Comparison of ENCODE assay signal across 13 cellular contexts in the genomic region with DNA sequence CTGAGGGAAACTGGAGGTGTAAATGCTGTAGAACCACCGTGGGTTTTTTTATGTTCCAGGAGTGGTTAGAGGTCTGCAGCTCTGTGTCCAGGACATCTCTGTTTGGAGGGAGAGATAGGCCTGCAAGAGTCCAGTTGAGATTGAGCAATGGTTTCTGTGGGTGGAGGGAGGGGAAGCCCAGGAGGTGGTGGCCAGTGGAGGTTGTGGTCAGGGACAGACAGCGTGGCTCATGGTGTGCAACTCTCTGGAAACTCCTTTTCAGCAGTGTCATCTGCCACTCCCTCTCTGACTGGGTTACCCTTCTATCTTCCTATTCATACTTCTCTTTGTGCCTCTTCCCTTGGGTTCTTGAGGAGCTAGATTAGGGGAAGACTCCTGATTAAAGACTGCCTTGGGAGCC. TPM values are rescaled to one million over a fixed set of nuclear protein-coding genes. Genes with fewer than 3 reads are reported as not detected.
DNase-seq lines count a peak whose midpoint lies in the region; ATAC-seq, FAIRE-seq and TF ChIP-seq lines count a peak whose summit lies in the region.
"Had no signal": no experiment of that assay in that cellular context is flagged by ENCODE, and none has a peak within 500 bp of the region (broad histone marks: within the 10 kb centered on the region; RNA-seq: fewer than 3 reads in every experiment).

No MANE protein-coding gene starts in this region.

- peaks cover 4% of the 10 kb centered on the region for H3K27me3 Mint-ChIP-seq in activated T-helper 1 cell treated with anti-CD3 and anti-CD28 coated beads, Interleukin-12 subunit alpha, Interleukin-12 subunit beta, Interleukin-2, Interleukin-4 antibody, amounts not matched to agents 30 ng/mL and 10 ng/mL and 1 ng/mL, durations not matched to agents 14 hours and 24 hours and 36 hours (ENCODE audit: insufficient read depth)

- TF ChIP-seq CTCF in right atrium auricular region (IDR thresholded peaks at IDR 0.05): no peak
- TF ChIP-seq CTCF in lower lobe of right lung (IDR thresholded peaks at IDR 0.05): no peak

- H3K9me3 ChIP-seq in right atrium auricular region: no peaks in the 10 kb centered on the region
- no peaks in the 10 kb centered on the region for H3K9me3 ChIP-seq in lower lobe of right lung
- no peaks in the 10 kb centered on the region for H3K9me3 ChIP-seq in aorta (ENCODE audit: control insufficient read depth, low read length)
- H3K9me3 ChIP-seq: colonic mucosa, HAP-1 had no signal

- H3K4me1 Mint-ChIP-seq in activated T-helper 1 cell treated with anti-CD3 and anti-CD28 coated beads, Interleukin-12 subunit alpha, Interleukin-12 subunit beta, Interleukin-2, Interleukin-4 antibody, amounts not matched to agents 30 ng/mL and 10 ng/mL and 1 ng/mL, durations not matched to agents 14 hours and 24 hours and 36 hours (ENCODE audit: low read depth): peaks cover 58% of the 10 kb centered on the region

- H3K36me3 Mint-ChIP-seq in activated T-helper 1 cell treated with anti-CD3 and anti-CD28 coated beads, Interleukin-12 subunit alpha, Interleukin-12 subunit beta, Interleukin-2, Interleukin-4 antibody, amounts not matched to agents 30 ng/mL and 10 ng/mL and 1 ng/mL, durations not matched to agents 14 hours and 24 hours and 36 hours (ENCODE audit: low read depth): peaks cover 3% of the 10 kb centered on the region

- no peak overlapping the region for H3K4me3 ChIP-seq in right atrium auricular region
- no peak overlapping the region for H3K4me3 ChIP-seq in lower lobe of right lung
- H3K4me3 ChIP-seq in aorta (ENCODE audit: low read length in 2 of 2): no peak overlapping the region
- H3K4me3 ChIP-seq: colonic mucosa, HAP-1 had no signal

- H3K36me3 ChIP-seq in right atrium auricular region (no peaks in the 10 kb centered on the region), lower lobe of right lung (no peaks in the 10 kb centered on the region), aorta (ENCODE audit: control insufficient read depth in 1 of 2, insufficient read depth in 2 of 2, low read length in 1 of 2) (no peaks in the 10 kb centered on the region)
- H3K36me3 ChIP-seq: colonic mucosa, HAP-1 had no signal

- ATAC-seq in Right ventricle myocardium superior (ENCODE audit: poor library complexity) (no peak), lower lobe of right lung (peak; percentile 75 to 82), aorta (ENCODE audit: low FRiP score) (peak; percentile 36), GM19455 (IDR thresholded peaks at IDR 0.05; ENCODE audit: unreplicated experiment) (no peak), GM18511 (IDR thresholded peaks at IDR 0.05; ENCODE audit: unreplicated experiment) (no peak)

- no peak for FAIRE-seq in GM19239 (lab: Jason Lieb, UNC)

- DNase-seq in right atrium auricular region (ENCODE audit: low spot score) (peak; percentile 65), Right ventricle myocardium superior (no peak), lower lobe of right lung (peak; percentile 61), aorta (peak in 1 of 2 donors; percentile 61), GM19239 (ENCODE audit: insufficient read length, low spot score) (no peak)
- DNase-seq in activated T-helper 1 cell treated with anti-CD3 and anti-CD28 coated beads, Interleukin-12 subunit alpha, Interleukin-12 subunit beta, Interleukin-2, Interleukin-4 antibody, amounts not matched to agents 30 ng/mL and 10 ng/mL and 1 ng/mL, durations not matched to agents 14 hours and 24 hours and 36 hours (ENCODE audit: low spot score): no peak
- DNase-seq: colonic mucosa; stimulated activated CD4-positive, alpha-beta T cell treated with anti-CD3 and anti-CD28 coated beads, Interleukin-1b, Interleukin-23, amount 100 ng/mL, for 48 hours had no signal

- intact Hi-C loops in Right ventricle myocardium superior (cut with DNase I) (no loop called here), lower lobe of right lung (cut with DNase I) (no loop called here), aorta (cut with DNase I) (no loop called here)
- intact Hi-C loops in activated T-helper 1 cell treated with anti-CD3 and anti-CD28 coated beads, Interleukin-12 subunit alpha, Interleukin-12 subunit beta, Interleukin-2, Interleukin-4 antibody, amounts not matched to agents 30 ng/mL and 10 ng/mL and 1 ng/mL, durations not matched to agents 14 hours and 24 hours and 36 hours (cut with micrococcal nuclease): loop anchor here (2.0 to 5.0 kb wide), 3 partner anchors 53 to 540 kb away; a partner anchor contains a TSS

- H3K27me3 ChIP-seq in right atrium auricular region (no peaks in the 10 kb centered on the region), lower lobe of right lung (ENCODE audit: low read depth) (no peaks in the 10 kb centered on the region), aorta (ENCODE audit: control insufficient read depth in 1 of 2, insufficient read depth in 2 of 2, low read length in 1 of 2) (no peaks in the 10 kb centered on the region)
- H3K27me3 ChIP-seq: colonic mucosa had no signal

- no peaks in the 10 kb centered on the region for H3K4me1 ChIP-seq in right atrium auricular region
- no peaks in the 10 kb centered on the region for H3K4me1 ChIP-seq in lower lobe of right lung
- no peaks in the 10 kb centered on the region for H3K4me1 ChIP-seq in aorta (ENCODE audit: control insufficient read depth in 1 of 2, insufficient read depth in 2 of 2, low read length in 2 of 2)
- H3K4me1 ChIP-seq: colonic mucosa, HAP-1, parathyroid adenoma had no signal

- H3K27ac ChIP-seq in right atrium auricular region: no peak overlapping the region
- H3K27ac ChIP-seq in lower lobe of right lung: no peak overlapping the region
- no peak overlapping the region for H3K27ac ChIP-seq in aorta (ENCODE audit: low read depth in 1 of 2, low read length in 2 of 2)
- H3K27ac ChIP-seq: colonic mucosa, parathyroid adenoma had no signal

- H3K27ac Mint-ChIP-seq in activated T-helper 1 cell treated with anti-CD3 and anti-CD28 coated beads, Interleukin-12 subunit alpha, Interleukin-12 subunit beta, Interleukin-2, Interleukin-4 antibody, amounts not matched to agents 30 ng/mL and 10 ng/mL and 1 ng/mL, durations not matched to agents 14 hours and 24 hours and 36 hours: peak overlapping the region; percentile 80

- H3K4me3 Mint-ChIP-seq in activated T-helper 1 cell treated with anti-CD3 and anti-CD28 coated beads, Interleukin-12 subunit alpha, Interleukin-12 subunit beta, Interleukin-2, Interleukin-4 antibody, amounts not matched to agents 30 ng/mL and 10 ng/mL and 1 ng/mL, durations not matched to agents 14 hours and 24 hours and 36 hours: peak overlapping the region; percentile 21

- 83 to 93% methylated on average over 2 of the region's 2 CpGs for WGBS in aorta, 2 donors

- peaks cover 4% of the 10 kb centered on the region for H3K9me3 Mint-ChIP-seq in activated T-helper 1 cell treated with anti-CD3 and anti-CD28 coated beads, Interleukin-12 subunit alpha, Interleukin-12 subunit beta, Interleukin-2, Interleukin-4 antibody, amounts not matched to agents 30 ng/mL and 10 ng/mL and 1 ng/mL, durations not matched to agents 14 hours and 24 hours and 36 hours

RNA-seq across cellular contexts. Expression of a gene that starts 9.6 kb away (rescaled TPM):
- total RNA-seq in right atrium auricular region (not detected), Right ventricle myocardium superior (not detected), lower lobe of right lung (0.32 TPM), aorta (under 1 TPM; 0.26 to 0.63 TPM)
- total RNA-seq in activated T-helper 1 cell treated with anti-CD3 and anti-CD28 coated beads, Interleukin-12 subunit alpha, Interleukin-12 subunit beta, Interleukin-2, Interleukin-4 antibody, amounts not matched to agents 30 ng/mL and 10 ng/mL and 1 ng/mL, durations not matched to agents 14 hours and 24 hours and 36 hours: 0.05 and 0.08 TPM in 2 replicates
- not detected for polyA plus RNA-seq in aorta
- total RNA-seq: Daoy had no signal

RNA-seq across cellular contexts. Expression of a gene that starts 22.1 kb away (rescaled TPM):
- total RNA-seq in right atrium auricular region (100 to 1,000 TPM in 1 of 2 donors, 10 to 100 TPM in 1; 67.2 to 116 TPM), Right ventricle myocardium superior (120 TPM), lower lobe of right lung (40.9 TPM), aorta (10 to 100 TPM; 75.5 to 91.8 TPM)
- total RNA-seq in activated T-helper 1 cell treated with anti-CD3 and anti-CD28 coated beads, Interleukin-12 subunit alpha, Interleukin-12 subunit beta, Interleukin-2, Interleukin-4 antibody, amounts not matched to agents 30 ng/mL and 10 ng/mL and 1 ng/mL, durations not matched to agents 14 hours and 24 hours and 36 hours: 16.1 and 16.3 TPM in 2 replicates
- polyA plus RNA-seq in aorta: 10 to 100 TPM; 15.9 to 27.9 TPM

Comparison
In these comparisons a context has a peak if more than half of its experiments do, and no peak if none do; other contexts are left out.
1. DNase-seq: peak in right atrium auricular region (single experiment) and lower lobe of right lung (single experiment); none in Right ventricle myocardium superior (single experiment), activated T-helper 1 cell treated with anti-CD3 and anti-CD28 coated beads, Interleukin-12 subunit alpha, Interleukin-12 subunit beta, Interleukin-2, Interleukin-4 antibody, amounts not matched to agents 30 ng/mL and 10 ng/mL and 1 ng/mL, durations not matched to agents 14 hours and 24 hours and 36 hours (single experiment) and GM19239 (single experiment).
2. ATAC-seq: peak in lower lobe of right lung (2 of 2) and aorta (single experiment); none in Right ventricle myocardium superior (single experiment), GM19455 (single experiment) and GM18511 (single experiment).